ENCODE assay signal across 19 cellular contexts in genomic region chr12:46256942-46257341, GRCh38. TPM values are rescaled to one million over a fixed set of nuclear protein-coding genes. Genes with fewer than 3 reads are reported as not detected.
DNase-seq lines count a peak whose midpoint lies in the region; ATAC-seq, FAIRE-seq and TF ChIP-seq lines count a peak whose summit lies in the region.
"Had no signal": no experiment of that assay in that cellular context is flagged by ENCODE, and none has a peak within 500 bp of the region (broad histone marks: within the 10 kb centered on the region; RNA-seq: fewer than 3 reads in every experiment).

No MANE protein-coding gene starts in this region.

- H3K27ac Mint-ChIP-seq in H9: peak overlapping the region; percentile 13 to 78 (median 50)
- H3K27ac Mint-ChIP-seq in progenitor cell of endocrine pancreas: peak overlapping the region; percentile 22
- no peak overlapping the region for H3K27ac Mint-ChIP-seq in nephron progenitor cell
- H3K27ac Mint-ChIP-seq in activated T-helper 1 cell treated with anti-CD3 and anti-CD28 coated beads, Interleukin-12 subunit alpha, Interleukin-12 subunit beta, Interleukin-2, Interleukin-4 antibody, amounts not matched to agents 30 ng/mL and 10 ng/mL and 1 ng/mL, durations not matched to agents 14 hours and 24 hours and 36 hours: no peak overlapping the region
- H3K27ac Mint-ChIP-seq: stimulated activated memory B cell treated with anti-CD40 and anti-IgM and Interleukin-4, amounts not matched to agents 10 μg/mL and 1 μg/mL and 100 μg/mL, for 72 hours had no signal

- H3K56ac ChIP-seq in H9 (ENCODE audit: insufficient read length, low read depth, low read length): no peak overlapping the region

- no peak overlapping the region for H3K9ac ChIP-seq in H9 (ENCODE audit: extremely low read depth, insufficient read length, low read length)
- peak overlapping the region in 1 of 2 experiments; percentile 46; a peak in 2 of 4 replicates for H3K9ac ChIP-seq in K562 (ENCODE audit: insufficient read depth in 1 of 2, low read depth in 2 of 2, low read length in 2 of 2)

- H3K36me3 ChIP-seq in K562 (ENCODE audit: control insufficient read depth, insufficient read depth, low read length): peaks cover 63% of the 10 kb centered on the region
- H3K36me3 ChIP-seq: colonic mucosa had no signal

- H3K4me1 ChIP-seq in H9 (ENCODE audit: insufficient read depth, low read length) (peaks cover 16% of the 10 kb centered on the region; the same call in 1 of the 2 replicates), K562 (replicated peaks in 1 of 2; ENCODE audit: control insufficient read depth in 2 of 2, insufficient read depth in 2 of 2, low read length in 2 of 2) (peaks cover 6 to 33% of the 10 kb centered on the region in 2 experiments; a peak in 4 of 5 replicates)

- H4K5ac ChIP-seq in H9 (ENCODE audit: insufficient read length, low read depth, low read length): no peak overlapping the region

- H4K8ac ChIP-seq in H9 (replicated peaks; ENCODE audit: insufficient read length, low read depth, low read length): no peak overlapping the region

- no peaks in the 10 kb centered on the region for H3K9me1 ChIP-seq in K562 (ENCODE audit: control insufficient read depth, insufficient read depth, low read length)

- no peak for ATAC-seq in activated T-cell treated with anti-CD3 and anti-CD28 coated beads, Interleukin-2, amount 50 U/mL, for 4 hours
- peak; percentile 36 for ATAC-seq in K562
- no peak for ATAC-seq in GM21390 (IDR thresholded peaks at IDR 0.05; ENCODE audit: unreplicated experiment)
- ATAC-seq: HepG2; stimulated activated memory B cell treated with anti-CD40 and anti-IgM and Interleukin-4, amounts not matched to agents 10 μg/mL and 1 μg/mL and 100 μg/mL, for 72 hours had no signal

- peak overlapping the region; percentile 52 for H3K4me3 Mint-ChIP-seq in activated T-cell treated with anti-CD3 and anti-CD28 coated beads, Interleukin-2, amount 50 U/mL, for 4 hours
- H3K4me3 Mint-ChIP-seq in H9 (no peak overlapping the region), progenitor cell of endocrine pancreas (ENCODE audit: low read depth) (no peak overlapping the region), nephron progenitor cell (no peak overlapping the region)
- no peak overlapping the region for H3K4me3 Mint-ChIP-seq in activated T-helper 1 cell treated with anti-CD3 and anti-CD28 coated beads, Interleukin-12 subunit alpha, Interleukin-12 subunit beta, Interleukin-2, Interleukin-4 antibody, amounts not matched to agents 30 ng/mL and 10 ng/mL and 1 ng/mL, durations not matched to agents 14 hours and 24 hours and 36 hours
- H3K4me3 Mint-ChIP-seq: stimulated activated memory B cell treated with anti-CD40 and anti-IgM and Interleukin-4, amounts not matched to agents 10 μg/mL and 1 μg/mL and 100 μg/mL, for 72 hours had no signal

- H3K14ac ChIP-seq in H9 (ENCODE audit: insufficient read depth, low read length): no peak overlapping the region

- peaks cover 3% of the 10 kb centered on the region for H3K79me1 ChIP-seq in H9 (ENCODE audit: insufficient read depth, low read depth, low read length, poor library complexity, severe bottlenecking)

- H4K20me1 ChIP-seq in H9 (ENCODE audit: control insufficient read depth, insufficient read depth, insufficient read length): no peaks in the 10 kb centered on the region
- H4K20me1 ChIP-seq in K562 (replicated peaks; ENCODE audit: control insufficient read depth, insufficient read depth, low read length): peaks cover 13% of the 10 kb centered on the region

- H2BK120ac ChIP-seq in H9 (ENCODE audit: low read depth, low read length, poor library complexity, severe bottlenecking): no peak overlapping the region

- H2BK20ac ChIP-seq in H9 (ENCODE audit: low read depth, low read length, poor library complexity, severe bottlenecking): no peak overlapping the region

- no peak overlapping the region for H3K18ac ChIP-seq in H9 (ENCODE audit: insufficient read length, low read depth, low read length)

- H2BK5ac ChIP-seq in H9 (ENCODE audit: insufficient read length, low read length): no peak overlapping the region

- no peak overlapping the region for H2BK15ac ChIP-seq in H9 (ENCODE audit: low read depth, low read length)

- H2AFZ ChIP-seq in H9 (ENCODE audit: low read length): no peak overlapping the region
- peak overlapping the region; percentile 48; the same call in 1 of the 2 replicates for H2AFZ ChIP-seq in K562 (ENCODE audit: low read depth, low read length)

- CTCF ChIA-PET in K562 (lab: Yijun Ruan, JAX; ENCODE audit: low intra/inter-chr PET ratio): no interaction called here

- H3T11ph ChIP-seq in H9 (ENCODE audit: low read length): no peak overlapping the region

- H3K27me3 ChIP-seq in H9 (ENCODE audit: insufficient read depth, low read length) (no peaks in the 10 kb centered on the region), K562 (ENCODE audit: control insufficient read depth in 2 of 2, insufficient read depth in 2 of 2, low read length in 2 of 2) (no peaks in the 10 kb centered on the region)
- H3K27me3 ChIP-seq: colonic mucosa had no signal

- no peak for TF ChIP-seq EP300 in K562 (IDR thresholded peaks at IDR 0.05; ENCODE audit: low read length)

- no peak for FAIRE-seq in K562 (lab: Jason Lieb, UNC)
- FAIRE-seq: HepG2, islet of Langerhans had no signal

- peaks cover 49% of the 10 kb centered on the region for H3K36me3 Mint-ChIP-seq in activated T-cell treated with anti-CD3 and anti-CD28 coated beads, Interleukin-2, amount 50 U/mL, for 4 hours (ENCODE audit: insufficient read depth)
- H3K36me3 Mint-ChIP-seq in H9 (ENCODE audit: insufficient read depth in 1 of 3, low read depth in 3 of 3) (peaks cover 52 to 55% (median 52%) of the 10 kb centered on the region in 3 experiments), progenitor cell of endocrine pancreas (ENCODE audit: insufficient read depth) (peaks cover 44% of the 10 kb centered on the region), nephron progenitor cell (ENCODE audit: low read depth) (no peaks in the 10 kb centered on the region)
- H3K36me3 Mint-ChIP-seq in activated T-helper 1 cell treated with anti-CD3 and anti-CD28 coated beads, Interleukin-12 subunit alpha, Interleukin-12 subunit beta, Interleukin-2, Interleukin-4 antibody, amounts not matched to agents 30 ng/mL and 10 ng/mL and 1 ng/mL, durations not matched to agents 14 hours and 24 hours and 36 hours (ENCODE audit: low read depth): peaks cover 36% of the 10 kb centered on the region

- no CpG with 5 or more reads among the region's 3 CpGs for WGBS in H9 (ENCODE audit: extremely low coverage, insufficient read length, low lambda C conversion rate)
- 47% methylated on average over 2 of the region's 3 CpGs for WGBS in K562 (ENCODE audit: insufficient coverage, low coverage, missing lambda C conversion rate)

- no peaks in the 10 kb centered on the region for H3K9me3 Mint-ChIP-seq in activated T-cell treated with anti-CD3 and anti-CD28 coated beads, Interleukin-2, amount 50 U/mL, for 4 hours
- H3K9me3 Mint-ChIP-seq in H9 (peaks cover 8 to 23% of the 10 kb centered on the region in 2 experiments; a peak in 4 of 5 replicates), progenitor cell of endocrine pancreas (ENCODE audit: low read depth) (peaks cover 5% of the 10 kb centered on the region), nephron progenitor cell (peaks cover 64% of the 10 kb centered on the region)
- no peaks in the 10 kb centered on the region for H3K9me3 Mint-ChIP-seq in activated T-helper 1 cell treated with anti-CD3 and anti-CD28 coated beads, Interleukin-12 subunit alpha, Interleukin-12 subunit beta, Interleukin-2, Interleukin-4 antibody, amounts not matched to agents 30 ng/mL and 10 ng/mL and 1 ng/mL, durations not matched to agents 14 hours and 24 hours and 36 hours
- H3K9me3 Mint-ChIP-seq: stimulated activated memory B cell treated with anti-CD40 and anti-IgM and Interleukin-4, amounts not matched to agents 10 μg/mL and 1 μg/mL and 100 μg/mL, for 72 hours had no signal

- H4K91ac ChIP-seq in H9 (ENCODE audit: insufficient read length, low read depth, low read length): no peak overlapping the region

- H3K4me2 ChIP-seq in H9 (ENCODE audit: insufficient read depth, insufficient read length, low read length) (no peak overlapping the region), K562 (ENCODE audit: insufficient read depth, low read length) (peak overlapping the region; percentile 42; the same call in 1 of the 2 replicates)

- TF ChIP-seq CTCF in H9 (conservative IDR thresholded peaks at IDR 0.05) (no peak), K562 (IDR thresholded peaks at IDR 0.05 in 2 of 3, conservative IDR thresholded peaks at IDR 0.05 in 1 of 3; ENCODE audit: insufficient read depth in 2 of 3, low read depth in 1 of 3, low read length in 3 of 3) (no peak), progenitor cell of endocrine pancreas (IDR thresholded peaks at IDR 0.05; ENCODE audit: unreplicated experiment) (no peak), nephron progenitor cell (IDR thresholded peaks at IDR 0.05) (no peak)

- in situ Hi-C loops in K562 (cut with MboI): no loop called here

- H3K79me2 ChIP-seq in H9 (ENCODE audit: insufficient read depth, low read length) (peaks cover 74% of the 10 kb centered on the region), K562 (ENCODE audit: control insufficient read depth, insufficient read depth, low read length) (peaks cover 98% of the 10 kb centered on the region)

- H3K23ac ChIP-seq in H9 (ENCODE audit: insufficient read length, low read depth, low read length): no peak overlapping the region

- no peaks in the 10 kb centered on the region for H3K27me3 Mint-ChIP-seq in activated T-cell treated with anti-CD3 and anti-CD28 coated beads, Interleukin-2, amount 50 U/mL, for 4 hours (ENCODE audit: low read depth)
- H3K27me3 Mint-ChIP-seq in H9 (ENCODE audit: low read depth): no peaks in the 10 kb centered on the region
- H3K27me3 Mint-ChIP-seq in progenitor cell of endocrine pancreas: no peaks in the 10 kb centered on the region
- no peaks in the 10 kb centered on the region for H3K27me3 Mint-ChIP-seq in nephron progenitor cell (ENCODE audit: low read depth, poor library complexity)
- no peaks in the 10 kb centered on the region for H3K27me3 Mint-ChIP-seq in activated T-helper 1 cell treated with anti-CD3 and anti-CD28 coated beads, Interleukin-12 subunit alpha, Interleukin-12 subunit beta, Interleukin-2, Interleukin-4 antibody, amounts not matched to agents 30 ng/mL and 10 ng/mL and 1 ng/mL, durations not matched to agents 14 hours and 24 hours and 36 hours (ENCODE audit: insufficient read depth)
- H3K27me3 Mint-ChIP-seq: stimulated activated memory B cell treated with anti-CD40 and anti-IgM and Interleukin-4, amounts not matched to agents 10 μg/mL and 1 μg/mL and 100 μg/mL, for 72 hours had no signal

- no peak for TF ChIP-seq POLR2A in K562 (conservative IDR thresholded peaks at IDR 0.05)

- no peaks in the 10 kb centered on the region for H3K23me2 ChIP-seq in H9 (ENCODE audit: insufficient read length, low read depth, low read length, poor library complexity, severe bottlenecking)

- H3K27ac ChIP-seq in H9 (ENCODE audit: insufficient read length, low read depth, low read length): no peak overlapping the region
- H3K27ac ChIP-seq in K562 (ENCODE audit: extremely low read depth, low read depth, low read length): peak overlapping the region; percentile 75
- H3K27ac ChIP-seq: colonic mucosa, epithelial cell of prostate, skin epidermis had no signal

- no peak overlapping the region for H3K4me3 ChIP-seq in K562
- H3K4me3 ChIP-seq: colonic mucosa, skin epidermis had no signal

- intact Hi-C loops in K562 (cut with micrococcal nuclease): loop anchor here (5.0 to 10.0 kb wide), 2 partner anchors 35 to 1042 kb away; partner anchors contain the start of gene ANO6
- intact Hi-C loops in activated T-helper 1 cell treated with anti-CD3 and anti-CD28 coated beads, Interleukin-12 subunit alpha, Interleukin-12 subunit beta, Interleukin-2, Interleukin-4 antibody, amounts not matched to agents 30 ng/mL and 10 ng/mL and 1 ng/mL, durations not matched to agents 14 hours and 24 hours and 36 hours (cut with micrococcal nuclease): no loop called here

- no peak for TF ChIP-seq RAD21 in K562 (CRISPR knock-in tag; conservative IDR thresholded peaks at IDR 0.05 in 1 of 2, IDR thresholded peaks at IDR 0.05 in 1 of 2)

- no peak overlapping the region for H2BK12ac ChIP-seq in H9 (ENCODE audit: insufficient read length, low read depth, low read length)

- DNase-seq in activated T-cell treated with anti-CD3 and anti-CD28 coated beads, Interleukin-2, amount 50 U/mL, for 4 hours: no peak
- DNase-seq in activated T-cell treated with anti-CD3 and anti-CD28 coated beads for 4 hours: no peak
- no peak for DNase-seq in H9
- peak in 1 of 4 experiments; percentile 25 for DNase-seq in K562 (ENCODE audit: extremely low read depth in 1 of 4, low spot score in 3 of 4)
- no peak for DNase-seq in progenitor cell of endocrine pancreas (ENCODE audit: low spot score, unreplicated experiment)
- no peak for DNase-seq in nephron progenitor cell
- DNase-seq in activated T-helper 1 cell treated with anti-CD3 and anti-CD28 coated beads, Interleukin-12 subunit alpha, Interleukin-12 subunit beta, Interleukin-2, Interleukin-4 antibody, amounts not matched to agents 30 ng/mL and 10 ng/mL and 1 ng/mL, durations not matched to agents 14 hours and 24 hours and 36 hours (ENCODE audit: low spot score): no peak
- DNase-seq: Calu3, colonic mucosa, GDM1, mesendoderm, NCI-H2107, nucleus accumbens had no signal

- H3K9me3 ChIP-seq in H9 (ENCODE audit: control insufficient read depth, low read depth, low read length): no peaks in the 10 kb centered on the region
- no peaks in the 10 kb centered on the region for H3K9me3 ChIP-seq in K562 (replicated peaks; ENCODE audit: control insufficient read depth, insufficient read depth, low read depth, low read length)
- H3K9me3 ChIP-seq: colonic mucosa had no signal

- H3K4me1 Mint-ChIP-seq in activated T-cell treated with anti-CD3 and anti-CD28 coated beads, Interleukin-2, amount 50 U/mL, for 4 hours (ENCODE audit: low read depth): peaks cover 55% of the 10 kb centered on the region
- H3K4me1 Mint-ChIP-seq in H9 (peaks cover 13 to 21% of the 10 kb centered on the region in 2 experiments), progenitor cell of endocrine pancreas (ENCODE audit: low read depth) (no peaks in the 10 kb centered on the region), nephron progenitor cell (no peaks in the 10 kb centered on the region)
- peaks cover 35% of the 10 kb centered on the region for H3K4me1 Mint-ChIP-seq in activated T-helper 1 cell treated with anti-CD3 and anti-CD28 coated beads, Interleukin-12 subunit alpha, Interleukin-12 subunit beta, Interleukin-2, Interleukin-4 antibody, amounts not matched to agents 30 ng/mL and 10 ng/mL and 1 ng/mL, durations not matched to agents 14 hours and 24 hours and 36 hours (ENCODE audit: low read depth)

- no peak overlapping the region for H3K4ac ChIP-seq in H9 (ENCODE audit: low read depth, low read length)

- H2AK5ac ChIP-seq in H9 (ENCODE audit: insufficient read length, low read length): no peak overlapping the region

- BruUV-seq in K562 (replicated peaks; lab: Mats Ljungman, UMichigan): no TSS peak

- POLR2A ChIA-PET in K562 (lab: Yijun Ruan, JAX): interaction anchor here (0.6 to 3.7 kb wide), 6 partner anchors 7 to 92 kb away, joined by 3 to 12 read pairs (median 4); partner anchors contain the start of gene SLC38A1

RNA-seq across cellular contexts. Expression of gene SLC38A1, which starts 11.9 kb away (rescaled TPM):
- total RNA-seq in activated T-cell treated with anti-CD3 and anti-CD28 coated beads, Interleukin-2, amount 50 U/mL, for 4 hours: 100 to 1,000 TPM; 251 to 257 (median 254) TPM
- total RNA-seq in H9 (2021): 206 and 216 TPM in 2 replicates
- total RNA-seq in K562 (2011; cell fraction: chromatin; rRNA removed; ENCODE audit: low replicate concordance): 101 and 216 TPM in 2 replicates
- total RNA-seq in K562 (2011; cell fraction: nucleolus; rRNA removed): 66.2 and 82.1 TPM in 2 replicates
- 126 and 163 TPM in 2 replicates for total RNA-seq in K562 (2011; cell fraction: nucleoplasm; rRNA removed)
- 64.5 and 71.8 TPM in 2 replicates for total RNA-seq in K562 (2014; rRNA removed)
- total RNA-seq in K562 (2014; rRNA removed; fragmentation: Illumina TruSeq; extraction: Trizol): 99.9 and 112 TPM in 2 replicates
- total RNA-seq in K562 (2015; rRNA removed; fragmentation: Illumina TruSeq; extraction: Trizol): 79.7 and 88.7 TPM in 2 replicates
- 104 and 112 TPM in 2 replicates for total RNA-seq in K562 (2021)
- polyA plus RNA-seq in K562 (2011; rRNA removed): 32.4 and 54.4 TPM in 2 replicates
- polyA plus RNA-seq in K562 (2011; cell fraction: cytosol; rRNA removed): 14.0 and 24.2 TPM in 2 replicates
- 26.6 and 28.4 TPM in 2 replicates for polyA plus RNA-seq in K562 (2011; cell fraction: nucleus; rRNA removed)
- polyA plus RNA-seq in K562 (2012): 62.7 and 87.2 TPM in 2 replicates
- polyA plus RNA-seq in K562 (2014; fragmentation: Illumina TruSeq; extraction: Trizol): 86.1 and 92.2 TPM in 2 replicates
- 10 to 100 TPM; 51.9 to 75.0 TPM for polyA plus RNA-seq in K562 (2014; fragmentation: Nextera tagmentation; extraction: Ambion mirVana)
- polyA plus RNA-seq in K562 (2014; rRNA removed): 54.7 and 56.9 TPM in 2 replicates
- polyA minus RNA-seq in K562 (2011; rRNA and poly(A)+ RNA removed): 117 and 153 TPM in 2 replicates
- polyA minus RNA-seq in K562 (2011; cell fraction: cytosol; rRNA and poly(A)+ RNA removed): 32.7 and 53.4 TPM in 2 replicates
- polyA minus RNA-seq in K562 (2011; cell fraction: nucleus; rRNA and poly(A)+ RNA removed): 39.6 and 49.0 TPM in 2 replicates
- 144 and 146 TPM in 2 replicates for total RNA-seq in progenitor cell of endocrine pancreas
- total RNA-seq in activated T-helper 1 cell treated with anti-CD3 and anti-CD28 coated beads, Interleukin-12 subunit alpha, Interleukin-12 subunit beta, Interleukin-2, Interleukin-4 antibody, amounts not matched to agents 30 ng/mL and 10 ng/mL and 1 ng/mL, durations not matched to agents 14 hours and 24 hours and 36 hours: 172 and 182 TPM in 2 replicates

Comparison
In these comparisons a context has a peak if more than half of its experiments do, and no peak if none do; other contexts are left out.
1. H3K27ac Mint-ChIP-seq: peak in H9 (3 of 3) and progenitor cell of endocrine pancreas (single experiment); none in nephron progenitor cell (single experiment) and activated T-helper 1 cell treated with anti-CD3 and anti-CD28 coated beads, Interleukin-12 subunit alpha, Interleukin-12 subunit beta, Interleukin-2, Interleukin-4 antibody, amounts not matched to agents 30 ng/mL and 10 ng/mL and 1 ng/mL, durations not matched to agents 14 hours and 24 hours and 36 hours (single experiment).